Comparison of ENCODE assay signal across 1 cellular context in genomic region chr14:50668008-50668851, GRCh38.
TF ChIP-seq lines count a peak whose summit lies in the region.

Gene SAV1 (minus strand): TSS chr14:50668306. CDS start chr14:50667967, 339 bp downstream.

TF ChIP-seq in GM12878, 131 proteins besides CTCF, POLR2A, EP300 and RAD21 (continued from another document and continues in another):
- TF ChIP-seq ZBTB11 (CRISPR knock-in tag; IDR thresholded peaks at IDR 0.05) (no peak), ESRRA (IDR thresholded peaks at IDR 0.05; ENCODE audit: low read length) (no peak), SMAD1 (IDR thresholded peaks at IDR 0.05; ENCODE audit: low read depth, partially characterized antibody) (peak; percentile 58), CBFB (IDR thresholded peaks at IDR 0.05; ENCODE audit: low read depth) (peak; percentile 82; the same call in 1 of the 2 replicates), MEF2A (IDR thresholded peaks at IDR 0.05; ENCODE audit: insufficient read depth, low read depth, low read length) (0 out of 2 replicates have a peak, but pooled peaks have one; percentile 8), NFYA (IDR thresholded peaks at IDR 0.05; ENCODE audit: borderline replicate concordance, low read depth, low read length) (no peak), BACH1 (IDR thresholded peaks at IDR 0.05; ENCODE audit: borderline replicate concordance) (no peak), IRF5 (IDR thresholded peaks at IDR 0.05; ENCODE audit: borderline replicate concordance) (no peak), BCLAF1 (IDR thresholded peaks at IDR 0.05) (no peak), PAX8 (IDR thresholded peaks at IDR 0.05) (no peak), RAD51 (IDR thresholded peaks at IDR 0.05) (no peak), ETV6 (conservative IDR thresholded peaks at IDR 0.05 in 1 of 2, IDR thresholded peaks at IDR 0.05 in 1 of 2; ENCODE audit: borderline replicate concordance in 1 of 2, low read depth in 1 of 2) (0 out of 4 replicates have a peak, but pooled peaks of 1 of the 2 experiments have one; percentile 37), SKIL (IDR thresholded peaks at IDR 0.05; ENCODE audit: low read depth, poor library complexity, severe bottlenecking) (no peak), RCOR1 (conservative IDR thresholded peaks at IDR 0.05; ENCODE audit: low read depth, low read length) (no peak), NFXL1 (IDR thresholded peaks at IDR 0.05; ENCODE audit: borderline replicate concordance) (no peak), POU2F2 (IDR thresholded peaks at IDR 0.05; ENCODE audit: borderline replicate concordance, low read depth, low read length) (peak; percentile 90; the same call in 2 of the 3 replicates), RBBP5 (conservative IDR thresholded peaks at IDR 0.05) (no peak), PAX5 (IDR thresholded peaks at IDR 0.05; ENCODE audit: borderline replicate concordance, low read depth, low read length) (no peak), SPI1 (IDR thresholded peaks at IDR 0.05; ENCODE audit: borderline replicate concordance, insufficient read depth, low read depth, low read length) (no peak), KDM1A (IDR thresholded peaks at IDR 0.05; ENCODE audit: borderline replicate concordance) (no peak), TCF12 (IDR thresholded peaks at IDR 0.05; ENCODE audit: low read depth, low read length) (peak; percentile 10; the same call in 1 of the 2 replicates), BHLHE40 (IDR thresholded peaks at IDR 0.05; ENCODE audit: borderline replicate concordance in 1 of 2, low read depth in 2 of 2, low read length in 1 of 2) (peak; percentile 31 to 61; a peak in 2 of 4 replicates), ATF7 (IDR thresholded peaks at IDR 0.05; ENCODE audit: low read depth) (no peak), SREBF2 (IDR thresholded peaks at IDR 0.05; ENCODE audit: low read length) (no peak), REST (IDR thresholded peaks at IDR 0.05; ENCODE audit: low read depth, low read length) (no peak), SIX5 (IDR thresholded peaks at IDR 0.05; ENCODE audit: low read depth, low read length, severe bottlenecking) (no peak), MLLT1 (IDR thresholded peaks at IDR 0.05) (peak; percentile 52; the same call in 1 of the 2 replicates), CREM (IDR thresholded peaks at IDR 0.05; ENCODE audit: low read depth) (peak; percentile 56), RELA (IDR thresholded peaks at IDR 0.05; ENCODE audit: borderline replicate concordance, partially characterized antibody) (peak; percentile 58), TCF3 (IDR thresholded peaks at IDR 0.05; ENCODE audit: borderline replicate concordance, insufficient read depth, low read depth, low read length) (peak; percentile 28; the same call in 1 of the 2 replicates), STAT3 (IDR thresholded peaks at IDR 0.05; ENCODE audit: low read depth, low read length) (no peak), ZBED1 (IDR thresholded peaks at IDR 0.05; ENCODE audit: borderline replicate concordance) (peak; percentile 93), CUX1 (IDR thresholded peaks at IDR 0.05; ENCODE audit: insufficient replicate concordance, low read depth, low read length) (no peak), POLR2AphosphoS2 (IDR thresholded peaks at IDR 0.05; ENCODE audit: low read depth, low read length) (peak; percentile 87), NRF1 (conservative IDR thresholded peaks at IDR 0.05; ENCODE audit: low read depth, low read length) (0 out of 2 replicates have a peak, but pooled peaks have one; percentile 26), SIN3A (IDR thresholded peaks at IDR 0.05; ENCODE audit: low read depth, low read length) (no peak), EED (IDR thresholded peaks at IDR 0.05; ENCODE audit: low read depth) (peak; percentile 77), NR2F1 (conservative IDR thresholded peaks at IDR 0.05) (peak; percentile 51), ATF3 (IDR thresholded peaks at IDR 0.05; ENCODE audit: borderline replicate concordance, extremely low read depth, low read depth, low read length) (no peak), CHD2 (IDR thresholded peaks at IDR 0.05; ENCODE audit: borderline replicate concordance, low read depth, low read length) (peak; percentile 56; the same call in 1 of the 2 replicates)
